Comparison of ENCODE assay signal across 10 cellular contexts in the genomic region with DNA sequence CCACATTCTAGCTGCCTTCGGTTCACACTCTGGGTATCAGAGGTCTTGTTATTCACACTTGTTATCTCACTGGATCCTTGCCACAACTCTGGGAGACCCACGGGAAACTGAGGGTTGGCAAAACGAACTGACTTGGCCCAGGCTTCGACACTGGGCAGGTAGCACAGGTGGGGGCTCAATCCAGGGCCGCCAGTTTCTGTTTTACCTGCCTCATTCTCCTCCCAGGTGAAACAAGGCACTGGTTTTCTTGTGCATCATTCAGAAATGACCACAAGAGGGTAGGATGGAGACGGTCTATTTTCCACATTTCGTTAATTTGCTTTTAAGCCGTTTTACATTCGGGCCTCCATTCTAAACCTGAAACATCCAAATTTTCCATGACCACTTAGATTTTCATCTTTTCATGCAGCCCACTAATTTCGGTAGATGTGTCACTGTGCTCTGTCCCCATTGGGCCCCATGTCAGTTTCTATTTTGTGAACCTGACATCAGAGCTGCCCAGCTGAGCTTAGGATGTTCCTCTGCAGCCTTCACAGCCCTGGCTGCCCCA.
DNase-seq lines count a peak whose midpoint lies in the region; ATAC-seq and TF ChIP-seq lines count a peak whose summit lies in the region.
"Had no signal": no experiment of that assay in that cellular context is flagged by ENCODE, and none has a peak within 500 bp of the region (broad histone marks: within the 10 kb centered on the region; RNA-seq: fewer than 3 reads in every experiment).

No MANE protein-coding gene starts in this region.

- H3K27ac ChIP-seq in lower lobe of right lung (no peak overlapping the region), sigmoid colon (no peak overlapping the region)

- TF ChIP-seq CTCF in lower lobe of right lung (IDR thresholded peaks at IDR 0.05) (peak; percentile 9), sigmoid colon (IDR thresholded peaks at IDR 0.05) (no peak)

- H3K36me3 ChIP-seq in lower lobe of right lung (no peaks in the 10 kb centered on the region), sigmoid colon (no peaks in the 10 kb centered on the region)

- no peak for TF ChIP-seq POLR2A in sigmoid colon (IDR thresholded peaks at IDR 0.05)

- no peaks in the 10 kb centered on the region for H3K9me3 ChIP-seq in lower lobe of right lung
- no peaks in the 10 kb centered on the region for H3K9me3 ChIP-seq in sigmoid colon

- H3K27me3 ChIP-seq in lower lobe of right lung (ENCODE audit: low read depth) (no peaks in the 10 kb centered on the region), sigmoid colon (no peaks in the 10 kb centered on the region)

- no peak for TF ChIP-seq EP300 in sigmoid colon (IDR thresholded peaks at IDR 0.05)

- intact Hi-C loops in lower lobe of right lung (cut with DNase I) (no loop called here), sigmoid colon (cut with DNase I) (no loop called here)

- H3K4me1 ChIP-seq in lower lobe of right lung (no peaks in the 10 kb centered on the region), sigmoid colon (no peaks in the 10 kb centered on the region)

- ATAC-seq in lower lobe of right lung = no peak
- no peak for ATAC-seq in HG03135 (IDR thresholded peaks at IDR 0.05; ENCODE audit: unreplicated experiment)
- ATAC-seq in HG03378 (IDR thresholded peaks at IDR 0.05; ENCODE audit: unreplicated experiment) = no peak

- 65 to 74% methylated on average over 10 of the region's 10 CpGs for WGBS in sigmoid colon, 2 donors

- H3K4me3 ChIP-seq in lower lobe of right lung (no peak overlapping the region), sigmoid colon (no peak overlapping the region)

- peak; percentile 70 for DNase-seq in stimulated activated CD4-positive, alpha-beta T cell treated with anti-CD3 and anti-CD28 coated beads, Interleukin-15, amount 100 ng/mL, for 24 hours
- DNase-seq in stimulated activated CD4-positive, alpha-beta T cell treated with anti-CD3 and anti-CD28 coated beads, Interleukin-12 subunit alpha, Interleukin-12 subunit beta, amount 100 ng/mL, for 4 hours = no peak
- DNase-seq in activated naive CD4-positive, alpha-beta T cell treated with anti-CD3 and anti-CD28 coated beads, Interleukin-2, amount 50 U/mL, for 16 hours = peak; percentile 51
- no peak for DNase-seq in lower lobe of right lung
- no peak for DNase-seq in sigmoid colon
- DNase-seq in H4 (ENCODE audit: low spot score) = no peak
- DNase-seq: cortex of kidney, NCI-H1694 treated with DMSO at 0.1 percent for 48 hours had no signal

Comparison
In these comparisons a context has a peak if more than half of its experiments do, and no peak if none do; other contexts are left out.
1. DNase-seq: peak in stimulated activated CD4-positive, alpha-beta T cell treated with anti-CD3 and anti-CD28 coated beads, Interleukin-15, amount 100 ng/mL, for 24 hours (single experiment) and activated naive CD4-positive, alpha-beta T cell treated with anti-CD3 and anti-CD28 coated beads, Interleukin-2, amount 50 U/mL, for 16 hours (single experiment); none in stimulated activated CD4-positive, alpha-beta T cell treated with anti-CD3 and anti-CD28 coated beads, Interleukin-12 subunit alpha, Interleukin-12 subunit beta, amount 100 ng/mL, for 4 hours (single experiment), lower lobe of right lung (single experiment), sigmoid colon (single experiment) and H4 (single experiment).